ENCODE assay signal across 17 cellular contexts in the genomic region with DNA sequence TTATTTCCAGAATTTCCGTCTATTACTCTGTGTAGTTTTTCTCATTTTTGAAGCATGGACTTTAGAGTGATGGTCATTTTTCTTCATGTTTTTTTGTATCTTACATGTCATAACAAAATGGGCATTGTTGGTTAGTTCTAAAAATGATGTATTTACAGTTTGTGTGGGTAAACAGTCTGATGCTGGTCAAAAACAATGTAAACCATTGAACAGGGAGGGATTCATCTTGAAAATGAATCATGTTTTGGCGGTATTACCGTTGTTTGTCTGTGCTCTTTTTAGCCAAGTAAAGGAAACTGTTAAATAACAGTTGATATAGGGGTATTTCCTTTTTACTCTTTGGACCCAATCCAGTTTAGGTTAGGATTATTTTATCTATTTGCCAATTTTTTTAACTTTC.
DNase-seq lines count a peak whose midpoint lies in the region; ATAC-seq and TF ChIP-seq lines count a peak whose summit lies in the region.
"Had no signal": no experiment of that assay in that cellular context is flagged by ENCODE, and none has a peak within 500 bp of the region (broad histone marks: within the 10 kb centered on the region; RNA-seq: fewer than 3 reads in every experiment).

No MANE protein-coding gene starts in this region.

- no peak overlapping the region for H2AFZ ChIP-seq in trophoblast cell (ENCODE audit: insufficient read depth, low read length, poor library complexity)

- no peak overlapping the region for H2BK5ac ChIP-seq in trophoblast cell (ENCODE audit: low read depth, low read length, poor library complexity)

- no peak overlapping the region for H2AK5ac ChIP-seq in trophoblast cell (ENCODE audit: low read length)

- no peaks in the 10 kb centered on the region for H3K79me2 ChIP-seq in trophoblast cell (ENCODE audit: control insufficient read depth, insufficient read depth, low read length, poor library complexity)

- intact Hi-C loops in aorta (cut with DNase I): no loop called here

- H3K4me2 ChIP-seq in trophoblast cell (ENCODE audit: low read length): no peak overlapping the region

- DNase-seq in ELR (ENCODE audit: low read depth) (peak; percentile 5), RPMI7951 (ENCODE audit: low read depth) (peak; percentile 11), fibroblast of villous mesenchyme (ENCODE audit: low read depth) (peak; percentile 31), aorta (no peak), Ammon's horn (ENCODE audit: low spot score) (no peak), trophoblast cell (no peak)
- DNase-seq: 8988T; BE2C; C1 segment of cervical spinal cord; CD4-positive, CD25-positive, alpha-beta regulatory T cell; DMS153; DMS79; GF-D8; GOT3; H9; KG1 had no signal

- H4K8ac ChIP-seq in trophoblast cell (ENCODE audit: low read depth, low read length): no peak overlapping the region

- H3K4me3 ChIP-seq in fibroblast of villous mesenchyme (ENCODE audit: low read depth, low read length): no peak overlapping the region
- H3K4me3 ChIP-seq in aorta (ENCODE audit: low read length in 2 of 2): no peak overlapping the region
- H3K4me3 ChIP-seq in trophoblast cell (ENCODE audit: low read depth, low read length): no peak overlapping the region

- no peak overlapping the region for H3K9ac ChIP-seq in trophoblast cell (ENCODE audit: low read length)

- no peak overlapping the region for H3K4ac ChIP-seq in trophoblast cell (ENCODE audit: low read depth, low read length)

- no peaks in the 10 kb centered on the region for H3K27me3 ChIP-seq in aorta (ENCODE audit: control insufficient read depth in 1 of 2, insufficient read depth in 2 of 2, low read length in 1 of 2)
- H3K27me3 ChIP-seq in trophoblast cell (ENCODE audit: insufficient read depth, low read length): no peaks in the 10 kb centered on the region
- H3K27me3 ChIP-seq: BE2C had no signal

- no peak overlapping the region for H3K14ac ChIP-seq in trophoblast cell (ENCODE audit: low read length)

- H3K23ac ChIP-seq in trophoblast cell (ENCODE audit: low read length): no peak overlapping the region

- no peaks in the 10 kb centered on the region for H3K4me1 ChIP-seq in aorta (ENCODE audit: control insufficient read depth in 1 of 2, insufficient read depth in 2 of 2, low read length in 2 of 2)
- H3K4me1 ChIP-seq in trophoblast cell (ENCODE audit: control insufficient read depth in 1 of 2, insufficient read depth in 2 of 2, low read length in 2 of 2): no peaks in the 10 kb centered on the region
- H3K4me1 ChIP-seq: BE2C had no signal

- H3K36me3 ChIP-seq in aorta (ENCODE audit: control insufficient read depth in 1 of 2, insufficient read depth in 2 of 2, low read length in 1 of 2): no peaks in the 10 kb centered on the region
- H3K36me3 ChIP-seq in trophoblast cell (ENCODE audit: control insufficient read depth in 1 of 2, insufficient read depth in 2 of 2, low read length in 2 of 2): no peaks in the 10 kb centered on the region
- H3K36me3 ChIP-seq: BE2C had no signal

- ATAC-seq in aorta (ENCODE audit: low FRiP score): no peak
- ATAC-seq in HG03520 (IDR thresholded peaks at IDR 0.05; ENCODE audit: unreplicated experiment): no peak

- no peaks in the 10 kb centered on the region for H3K79me1 ChIP-seq in trophoblast cell (ENCODE audit: low read length)

- H3K9me3 ChIP-seq in aorta (ENCODE audit: control insufficient read depth, low read length) (no peaks in the 10 kb centered on the region), trophoblast cell (ENCODE audit: insufficient read depth, low read depth, low read length) (no peaks in the 10 kb centered on the region)
- H3K9me3 ChIP-seq: BE2C had no signal

- WGBS in aorta, 2 donors: 94 to 96% methylated on average over 3 of the region's 3 CpGs
- WGBS in trophoblast cell (ENCODE audit: extremely low coverage, insufficient coverage, insufficient read length): no CpG with 5 or more reads among the region's 3 CpGs

- no peak overlapping the region for H2BK12ac ChIP-seq in trophoblast cell (ENCODE audit: low read length)

- H4K12ac ChIP-seq in trophoblast cell (ENCODE audit: low read depth, low read length): no peak overlapping the region

- H4K91ac ChIP-seq in trophoblast cell (ENCODE audit: low read depth, low read length): no peak overlapping the region

- no peak overlapping the region for H3K18ac ChIP-seq in trophoblast cell (ENCODE audit: low read length)

- H3K27ac ChIP-seq in aorta (ENCODE audit: low read depth in 1 of 2, low read length in 2 of 2): no peak overlapping the region
- no peak overlapping the region for H3K27ac ChIP-seq in trophoblast cell (ENCODE audit: low read depth, low read length)

- H2BK120ac ChIP-seq in trophoblast cell (ENCODE audit: insufficient read depth, low read length, poor library complexity): no peak overlapping the region

- no peak for TF ChIP-seq CTCF in fibroblast of villous mesenchyme (IDR thresholded peaks at IDR 0.05; ENCODE audit: insufficient read depth, low read depth, low read length)

Comparison
In these comparisons a context has a peak if more than half of its experiments do, and no peak if none do; other contexts are left out.
1. DNase-seq: peak in ELR (single experiment), RPMI7951 (single experiment) and fibroblast of villous mesenchyme (single experiment); none in aorta (0 of 2), Ammon's horn (single experiment) and trophoblast cell (0 of 2).